Comparison of ENCODE assay signal across 1 cellular context in the genomic region with DNA sequence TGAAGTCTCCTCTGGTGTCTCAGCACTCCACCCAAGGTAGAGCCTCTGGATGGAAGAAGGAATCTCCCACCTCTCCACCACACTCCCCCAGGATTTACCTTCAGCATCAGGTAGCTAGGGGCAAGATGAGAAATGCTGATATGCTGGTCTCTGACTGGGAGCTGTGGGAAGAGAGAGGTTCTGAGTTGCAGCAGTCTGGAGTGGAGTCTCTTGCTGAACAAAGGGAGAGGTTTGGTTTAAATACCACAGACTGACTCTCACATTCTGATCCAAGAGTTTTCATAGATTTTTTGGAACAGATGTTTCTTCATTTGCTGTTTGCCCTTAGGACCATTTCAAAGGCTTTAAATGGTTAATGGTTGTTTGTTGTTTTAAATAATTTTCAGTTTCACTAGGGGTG.
TF ChIP-seq lines count a peak whose summit lies in the region.

No MANE protein-coding gene starts in this region.

TF ChIP-seq in HepG2, 621 proteins besides CTCF, POLR2A, EP300 and RAD21 (continues in another document):
- TF ChIP-seq ZNF256 (CRISPR knock-in tag; conservative IDR thresholded peaks at IDR 0.05) (no peak), ZNF441 (CRISPR knock-in tag; IDR thresholded peaks at IDR 0.05; ENCODE audit: borderline replicate concordance) (no peak), ZHX1 (CRISPR knock-in tag; IDR thresholded peaks at IDR 0.05; ENCODE audit: low read depth) (no peak), ATRX (CRISPR knock-in tag; IDR thresholded peaks at IDR 0.05; ENCODE audit: borderline replicate concordance) (no peak), ZNF253 (CRISPR knock-in tag; IDR thresholded peaks at IDR 0.05; ENCODE audit: borderline replicate concordance) (no peak), ZBTB7B (CRISPR knock-in tag; IDR thresholded peaks at IDR 0.05) (no peak), ZNF652 (CRISPR knock-in tag; IDR thresholded peaks at IDR 0.05; ENCODE audit: borderline replicate concordance, low read depth) (peak; percentile 59; the same call in 1 of the 2 replicates), HNF4G (IDR thresholded peaks at IDR 0.05; ENCODE audit: borderline replicate concordance, low read depth, low read length) (no peak), HNF4G (CRISPR knock-in tag; IDR thresholded peaks at IDR 0.05; ENCODE audit: borderline replicate concordance, low read depth) (no peak), ZBTB38 (CRISPR knock-in tag; IDR thresholded peaks at IDR 0.05) (no peak), ELK4 (CRISPR knock-in tag; IDR thresholded peaks at IDR 0.05; ENCODE audit: borderline replicate concordance) (no peak), SSRP1 (CRISPR knock-in tag; IDR thresholded peaks at IDR 0.05) (peak; percentile 36; the same call in 1 of the 2 replicates), ZNF781 (CRISPR knock-in tag; IDR thresholded peaks at IDR 0.05; ENCODE audit: borderline replicate concordance, not compliant biosample characterization) (no peak), ZNF30 (CRISPR knock-in tag; IDR thresholded peaks at IDR 0.05) (no peak), MTF1 (CRISPR knock-in tag; IDR thresholded peaks at IDR 0.05) (no peak), ZNF230 (CRISPR knock-in tag; IDR thresholded peaks at IDR 0.05) (no peak), DRAP1 (CRISPR knock-in tag; IDR thresholded peaks at IDR 0.05) (no peak), MXD4 (CRISPR knock-in tag; IDR thresholded peaks at IDR 0.05) (no peak), FOXP1 (IDR thresholded peaks at IDR 0.05) (no peak), FOXP1 (CRISPR knock-in tag; IDR thresholded peaks at IDR 0.05) (no peak), ZNF672 (CRISPR knock-in tag; IDR thresholded peaks at IDR 0.05) (no peak), GTF3A (CRISPR knock-in tag; conservative IDR thresholded peaks at IDR 0.05) (no peak), FOXA1 (IDR thresholded peaks at IDR 0.05) (no peak), FOXA1 (CRISPR knock-in tag; IDR thresholded peaks at IDR 0.05) (no peak), ZNF281 (CRISPR knock-in tag; IDR thresholded peaks at IDR 0.05; ENCODE audit: borderline replicate concordance) (no peak), SMAD1 (CRISPR knock-in tag; IDR thresholded peaks at IDR 0.05; ENCODE audit: borderline replicate concordance, low read depth) (no peak), NR2F2 (IDR thresholded peaks at IDR 0.05; ENCODE audit: borderline replicate concordance, low read depth) (no peak), ATF1 (CRISPR knock-in tag; IDR thresholded peaks at IDR 0.05) (no peak), ZBTB34 (CRISPR knock-in tag; IDR thresholded peaks at IDR 0.05) (no peak), GATA4 (IDR thresholded peaks at IDR 0.05; ENCODE audit: borderline replicate concordance, low read depth) (no peak), ZNF317 (CRISPR knock-in tag; IDR thresholded peaks at IDR 0.05) (0 out of 2 replicates have a peak, but pooled peaks have one; percentile 11), IKZF1 (IDR thresholded peaks at IDR 0.05) (no peak), MED13 (CRISPR knock-in tag; IDR thresholded peaks at IDR 0.05) (no peak), ZNF709 (CRISPR knock-in tag; IDR thresholded peaks at IDR 0.05) (no peak), TRIM24 (CRISPR knock-in tag; IDR thresholded peaks at IDR 0.05) (no peak), PAXIP1 (CRISPR knock-in tag; conservative IDR thresholded peaks at IDR 0.05) (no peak), KDM2A (CRISPR knock-in tag; IDR thresholded peaks at IDR 0.05; ENCODE audit: borderline replicate concordance, low read depth) (no peak), TBL1XR1 (IDR thresholded peaks at IDR 0.05; ENCODE audit: borderline replicate concordance, low read length, partially characterized antibody) (peak; percentile 21), CREB3 (CRISPR knock-in tag; IDR thresholded peaks at IDR 0.05) (no peak), ZNF574 (CRISPR knock-in tag; IDR thresholded peaks at IDR 0.05) (no peak), ZNF660 (CRISPR knock-in tag; IDR thresholded peaks at IDR 0.05; ENCODE audit: borderline replicate concordance, low read depth) (no peak), ZNF350 (CRISPR knock-in tag; IDR thresholded peaks at IDR 0.05; ENCODE audit: borderline replicate concordance, low read depth) (no peak), ZNF567 (CRISPR knock-in tag; IDR thresholded peaks at IDR 0.05; ENCODE audit: borderline replicate concordance) (no peak), MTA3 (CRISPR knock-in tag; IDR thresholded peaks at IDR 0.05) (no peak), JUN (CRISPR knock-in tag; IDR thresholded peaks at IDR 0.05) (no peak), SOX6 (IDR thresholded peaks at IDR 0.05) (no peak), SOX6 (CRISPR knock-in tag; IDR thresholded peaks at IDR 0.05) (no peak)
- TF ChIP-seq, protein P1, sequence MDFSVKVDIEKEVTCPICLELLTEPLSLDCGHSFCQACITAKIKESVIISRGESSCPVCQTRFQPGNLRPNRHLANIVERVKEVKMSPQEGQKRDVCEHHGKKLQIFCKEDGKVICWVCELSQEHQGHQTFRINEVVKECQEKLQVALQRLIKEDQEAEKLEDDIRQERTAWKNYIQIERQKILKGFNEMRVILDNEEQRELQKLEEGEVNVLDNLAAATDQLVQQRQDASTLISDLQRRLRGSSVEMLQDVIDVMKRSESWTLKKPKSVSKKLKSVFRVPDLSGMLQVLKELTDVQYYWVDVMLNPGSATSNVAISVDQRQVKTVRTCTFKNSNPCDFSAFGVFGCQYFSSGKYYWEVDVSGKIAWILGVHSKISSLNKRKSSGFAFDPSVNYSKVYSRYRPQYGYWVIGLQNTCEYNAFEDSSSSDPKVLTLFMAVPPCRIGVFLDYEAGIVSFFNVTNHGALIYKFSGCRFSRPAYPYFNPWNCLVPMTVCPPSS (IDR thresholded peaks at IDR 0.05): no peak
- TF ChIP-seq, protein P2, sequence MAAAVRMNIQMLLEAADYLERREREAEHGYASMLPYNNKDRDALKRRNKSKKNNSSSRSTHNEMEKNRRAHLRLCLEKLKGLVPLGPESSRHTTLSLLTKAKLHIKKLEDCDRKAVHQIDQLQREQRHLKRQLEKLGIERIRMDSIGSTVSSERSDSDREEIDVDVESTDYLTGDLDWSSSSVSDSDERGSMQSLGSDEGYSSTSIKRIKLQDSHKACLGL (CRISPR knock-in tag; IDR thresholded peaks at IDR 0.05): no peak
